ENCODE assay signal across 16 cellular contexts in the genomic region with DNA sequence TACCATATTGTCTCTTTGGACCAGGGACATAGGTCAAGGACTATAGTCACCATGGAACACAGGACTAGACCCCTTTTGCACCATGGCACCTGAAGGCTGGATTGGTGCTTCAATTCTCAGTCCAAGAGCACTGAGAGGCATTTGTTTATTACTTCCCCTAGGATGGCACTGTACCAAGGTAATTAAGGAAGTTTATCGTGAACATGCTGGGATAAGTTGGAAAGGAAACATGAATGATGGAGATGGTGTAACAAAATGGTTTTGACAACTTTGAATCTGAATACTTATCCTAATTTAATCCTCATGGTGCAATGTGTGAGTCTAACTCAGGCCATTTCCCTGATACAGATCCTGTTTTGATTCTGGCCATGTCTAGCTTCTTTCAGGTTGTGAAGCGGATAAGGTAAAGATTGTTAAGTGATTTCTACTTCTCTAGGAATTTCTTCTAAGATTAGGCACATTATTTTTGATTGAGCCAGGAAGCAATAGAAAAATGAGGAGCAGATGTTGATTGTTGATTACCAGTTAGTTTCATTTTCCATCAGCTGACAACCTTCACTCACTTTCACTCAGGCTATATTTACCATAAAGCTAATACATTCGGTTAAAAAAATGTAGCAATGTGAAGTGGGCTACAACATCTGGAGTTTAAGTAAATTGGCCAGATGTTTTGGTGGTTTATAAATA. TPM values are rescaled to one million over a fixed set of nuclear protein-coding genes. Genes with fewer than 3 reads are reported as not detected.
DNase-seq lines count a peak whose midpoint lies in the region; ATAC-seq and TF ChIP-seq lines count a peak whose summit lies in the region.
"Had no signal": no experiment of that assay in that cellular context is flagged by ENCODE, and none has a peak within 500 bp of the region (broad histone marks: within the 10 kb centered on the region; RNA-seq: fewer than 3 reads in every experiment).

No MANE protein-coding gene starts in this region.

- H3K27ac ChIP-seq in breast epithelium = peak overlapping the region in 1 of 2 donors; percentile 15

- no TSS peak for BruUV-seq in MCF 10A (replicated peaks; lab: Mats Ljungman, UMichigan)

- TF ChIP-seq POLR2A in breast epithelium (IDR thresholded peaks at IDR 0.05) = no peak

- TF ChIP-seq CTCF in MCF 10A (IDR thresholded peaks at IDR 0.05; ENCODE audit: unreplicated experiment) (no peak), breast epithelium (IDR thresholded peaks at IDR 0.05) (no peak)

- POLR2A ChIA-PET in MCF 10A (lab: Yijun Ruan, JAX) = interaction anchor here (0.9 to 4.1 kb wide), 8 partner anchors 9 to 42 kb away, joined by 3 to 19 read pairs (median 4); no protein-coding TSS in a partner anchor

- peaks cover 15% of the 10 kb centered on the region for H3K4me1 Mint-ChIP-seq in MCF 10A (ENCODE audit: insufficient read depth, unreplicated experiment)

- H3K36me3 Mint-ChIP-seq in MCF 10A (ENCODE audit: insufficient read depth, unreplicated experiment) = no peaks in the 10 kb centered on the region
- H3K36me3 Mint-ChIP-seq: WTC11 had no signal

- CTCF ChIA-PET in MCF 10A (lab: Yijun Ruan, JAX) = interaction anchor here (0.6 to 1.8 kb wide), 4 partner anchors 11 to 242 kb away, joined by 3 to 9 read pairs (median 5); no protein-coding TSS in a partner anchor

- DNase-seq in MCF 10A (ENCODE audit: unreplicated experiment) = no peak
- DNase-seq in breast epithelium (ENCODE audit: low spot score in 2 of 2) = no peak
- peak; percentile 12 for DNase-seq in NCI-H2171 (lab: John Stamatoyannopoulos, UW)
- DNase-seq in NCI-H2227 (lab: John Stamatoyannopoulos, UW; ENCODE audit: unreplicated experiment) = no peak
- no peak for DNase-seq in HAP-1 (ENCODE audit: low spot score in 2 of 2)
- DNase-seq in germinal center (ENCODE audit: low spot score) = no peak
- DNase-seq: effector CD4-positive, alpha-beta T cell; KBM-7; kidney glomerular epithelial cell; right cardiac atrium; SHP77; stimulated activated naive CD8-positive, alpha-beta T cell treated with anti-CD3 and anti-CD28 coated beads, Interleukin-15, amount 100 ng/mL, for 72 hours had no signal

- H3K36me3 ChIP-seq in breast epithelium (no peaks in the 10 kb centered on the region), endocrine pancreas (ENCODE audit: control insufficient read depth, insufficient read depth, low read length) (no peaks in the 10 kb centered on the region), HAP-1 (replicated peaks) (no peaks in the 10 kb centered on the region)

- H3K4me1 ChIP-seq in breast epithelium = no peaks in the 10 kb centered on the region
- H3K4me1 ChIP-seq in endocrine pancreas (ENCODE audit: control insufficient read depth, insufficient read depth, low read length) = no peaks in the 10 kb centered on the region
- H3K4me1 ChIP-seq in HAP-1 = no peaks in the 10 kb centered on the region

- peak overlapping the region; percentile 21 for H3K27ac Mint-ChIP-seq in MCF 10A (ENCODE audit: low read depth, unreplicated experiment)
- H3K27ac Mint-ChIP-seq: WTC11 had no signal

- H3K9me3 Mint-ChIP-seq in MCF 10A (ENCODE audit: unreplicated experiment) = no peaks in the 10 kb centered on the region
- H3K9me3 Mint-ChIP-seq: stimulated activated naive CD8-positive, alpha-beta T cell treated with anti-CD3 and anti-CD28 coated beads, Interleukin-15, amount 100 ng/mL, for 72 hours; WTC11 had no signal

- H3K27me3 ChIP-seq in breast epithelium (no peaks in the 10 kb centered on the region), endocrine pancreas (ENCODE audit: control insufficient read depth, insufficient read depth, low read length) (no peaks in the 10 kb centered on the region), HAP-1 (ENCODE audit: low read depth) (peaks cover 3% of the 10 kb centered on the region; the same call in 1 of the 2 replicates)

- in situ Hi-C loops in HAP-1 (cut with MboI; ENCODE audit: low sequenced_read_pairs) = no loop called here

- no peak overlapping the region for H3K9ac ChIP-seq in endocrine pancreas (ENCODE audit: control insufficient read depth, insufficient read depth, low read length)

- H3K27me3 Mint-ChIP-seq in MCF 10A (ENCODE audit: insufficient read depth, unreplicated experiment) = no peaks in the 10 kb centered on the region

- intact Hi-C loops in MCF 10A (cut with micrococcal nuclease) (no loop called here), breast epithelium (cut with DNase I; ENCODE audit: low total_unique reads) (no loop called here)

- ATAC-seq in HG03039 (IDR thresholded peaks at IDR 0.05; ENCODE audit: unreplicated experiment) = no peak
- ATAC-seq: right cardiac atrium; stimulated activated naive CD8-positive, alpha-beta T cell treated with anti-CD3 and anti-CD28 coated beads, Interleukin-15, amount 100 ng/mL, for 72 hours; WTC11 had no signal

- no peak overlapping the region for H3K4me3 ChIP-seq in breast epithelium
- H3K4me3 ChIP-seq in endocrine pancreas (ENCODE audit: control insufficient read depth, insufficient read depth, low read length) = peak overlapping the region; percentile 49
- H3K4me3 ChIP-seq in HAP-1 = no peak overlapping the region

- no peaks in the 10 kb centered on the region for H3K9me3 ChIP-seq in breast epithelium
- H3K9me3 ChIP-seq in endocrine pancreas (ENCODE audit: control insufficient read depth, low read length) = no peaks in the 10 kb centered on the region
- H3K9me3 ChIP-seq in HAP-1 = no peaks in the 10 kb centered on the region

- H3K4me3 Mint-ChIP-seq in MCF 10A (ENCODE audit: unreplicated experiment) = no peak overlapping the region
- H3K4me3 Mint-ChIP-seq: stimulated activated naive CD8-positive, alpha-beta T cell treated with anti-CD3 and anti-CD28 coated beads, Interleukin-15, amount 100 ng/mL, for 72 hours; WTC11 had no signal

RNA-seq across cellular contexts. Expression of a gene that starts 37.3 kb away (rescaled TPM):
- 15.2 and 18.3 TPM in 2 replicates for total RNA-seq in MCF 10A (2022)
- 10 to 100 TPM; 16.3 to 46.9 (median 35.9) TPM for total RNA-seq in breast epithelium
- total RNA-seq: G401 had no signal
